Comparison of ENCODE assay signal across 16 cellular contexts in the genomic region with DNA sequence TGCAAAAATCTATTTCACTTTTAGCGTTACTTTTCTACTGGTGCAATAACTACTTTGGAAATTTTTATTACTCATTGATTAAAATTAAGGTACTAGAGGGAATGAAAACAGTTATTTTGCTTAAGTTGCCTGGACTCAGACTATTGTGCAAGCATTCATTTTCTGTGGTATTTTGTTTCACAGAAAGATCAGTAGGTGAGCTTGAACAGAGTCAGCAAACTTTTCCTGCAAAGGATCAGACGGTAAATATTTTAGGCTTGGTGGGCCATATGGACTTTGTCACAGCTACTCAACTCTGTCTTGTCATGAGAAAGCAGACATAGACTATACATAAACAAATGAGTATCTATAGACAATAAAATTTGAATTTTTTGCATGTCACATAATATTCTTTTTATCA.
"Had no signal": no experiment of that assay in that cellular context is flagged by ENCODE, and none has a peak within 500 bp of the region (broad histone marks: within the 10 kb centered on the region; RNA-seq: fewer than 3 reads in every experiment).

No MANE protein-coding gene starts in this region.

- DNase-seq: activated CD4-positive, alpha-beta memory T cell treated with anti-CD3 and anti-CD28 coated beads, Interleukin-2, amount 10 ng/mL, durations not matched to agents 7 days and 5 days; activated CD4-positive, alpha-beta T cell treated with anti-CD3 and anti-CD28 coated beads for 36 hours; activated gamma-delta T cell; activated T-cell treated with anti-CD3 and anti-CD28 coated beads, Interleukin-2, amount 50 U/mL, for 48 hours; anterior cingulate cortex; effector CD4-positive, alpha-beta T cell; immature natural killer cell; left colon; mucosa of descending colon; natural killer cell; nucleus accumbens; stimulated activated CD4-positive, alpha-beta T cell treated with anti-CD3 and anti-CD28 coated beads, Interleukin-4, amount 100 ng/mL, for 4 hours; stimulated activated naive CD8-positive, alpha-beta T cell treated with anti-CD3 and anti-CD28 coated beads, Interleukin-15, amount 100 ng/mL, for 72 hours; T-helper 9 cell; testis had no signal

- H3K4me3 ChIP-seq: coronary artery, mucosa of descending colon, testis had no signal

- ATAC-seq: activated CD4-positive, alpha-beta T cell treated with anti-CD3 and anti-CD28 coated beads for 36 hours; left colon; mucosa of descending colon; natural killer cell; stimulated activated naive CD8-positive, alpha-beta T cell treated with anti-CD3 and anti-CD28 coated beads, Interleukin-15, amount 100 ng/mL, for 72 hours had no signal
